ENCODE assay signal across 20 cellular contexts in genomic region chr2:107558295-107558694, GRCh38.
DNase-seq lines count a peak whose midpoint lies in the region; ATAC-seq and TF ChIP-seq lines count a peak whose summit lies in the region.
"Had no signal": no experiment of that assay in that cellular context is flagged by ENCODE, and none has a peak within 500 bp of the region (broad histone marks: within the 10 kb centered on the region; RNA-seq: fewer than 3 reads in every experiment).

No MANE protein-coding gene starts in this region.

- no peaks in the 10 kb centered on the region for H4K20me1 ChIP-seq in GM23338 (replicated peaks; ENCODE audit: insufficient read depth)
- H4K20me1 ChIP-seq: BLaER1 had no signal

- no peak for DNase-seq in GM23338 (ENCODE audit: low spot score)
- DNase-seq in WTC11 (ENCODE audit: low spot score), result no peak
- no peak for DNase-seq in HT-29 (ENCODE audit: low spot score)
- DNase-seq in SKM-1 treated with dmso at 0.1 percent for 144 hours (lab: John Stamatoyannopoulos, UW; ENCODE audit: unreplicated experiment), result no peak
- no peak for DNase-seq in RKO (ENCODE audit: low spot score)
- DNase-seq: 8988T; ACHN; BE2C; C1 segment of cervical spinal cord; CD4-positive, alpha-beta T cell; CD8-positive, alpha-beta memory T cell; COR-L47; DMS 273 treated with DMSO at 0.1 percent for 48 hours; DMS153; DMS53; DMS79; DND-41; EL; GF-D8 had no signal

- H3K36me3 Mint-ChIP-seq in GM23338 (ENCODE audit: low read depth), result peaks cover 35% of the 10 kb centered on the region; the same call in 2 of the 3 replicates
- peaks cover 48% of the 10 kb centered on the region for H3K36me3 Mint-ChIP-seq in WTC11
- H3K36me3 Mint-ChIP-seq: CD8-positive, alpha-beta memory T cell had no signal

- no peaks in the 10 kb centered on the region for H3K4me1 ChIP-seq in GM23338 (ENCODE audit: insufficient read depth)
- H3K4me1 ChIP-seq: BE2C, BLaER1 had no signal

- no peak overlapping the region for H3K27ac ChIP-seq in GM23338 (ENCODE audit: low read depth)
- H3K27ac ChIP-seq: BLaER1 had no signal

- no peaks in the 10 kb centered on the region; the same call in 1 of the 2 replicates for H3K9me2 ChIP-seq in GM23338 (ENCODE audit: insufficient read depth)

- H3K36me3 ChIP-seq in GM23338 (ENCODE audit: insufficient read depth), result no peaks in the 10 kb centered on the region; the same call in 1 of the 2 replicates
- H3K36me3 ChIP-seq: BE2C, BLaER1 had no signal

- no peaks in the 10 kb centered on the region for H3K79me2 ChIP-seq in GM23338 (replicated peaks; ENCODE audit: insufficient read depth)

- TF ChIP-seq CTCF in GM23338 (conservative IDR thresholded peaks at IDR 0.05; ENCODE audit: low read depth in 2 of 2), result no peak
- TF ChIP-seq CTCF in WTC11 (IDR thresholded peaks at IDR 0.05), result no peak

- H3K4me1 Mint-ChIP-seq in GM23338, result peaks cover 2% of the 10 kb centered on the region; the same call in 2 of the 3 replicates
- peaks cover 5% of the 10 kb centered on the region; the same call in 1 of the 2 replicates for H3K4me1 Mint-ChIP-seq in WTC11
- H3K4me1 Mint-ChIP-seq: CD8-positive, alpha-beta memory T cell had no signal

- POLR2A ChIA-PET in WTC11 (lab: Charles Lee), result no interaction called here

- H3K4me3 ChIP-seq in GM23338, result no peak overlapping the region
- H3K4me3 ChIP-seq: BLaER1 had no signal

- no peaks in the 10 kb centered on the region for H3K27me3 ChIP-seq in GM23338 (ENCODE audit: insufficient read depth)
- H3K27me3 ChIP-seq: BE2C, BLaER1 had no signal

- H3K27ac Mint-ChIP-seq in GM23338 (no peak overlapping the region), WTC11 (no peak overlapping the region)
- H3K27ac Mint-ChIP-seq: CD4-positive, alpha-beta T cell; CD8-positive, alpha-beta memory T cell had no signal

- H2AFZ ChIP-seq in GM23338, result no peak overlapping the region

- no peaks in the 10 kb centered on the region for H3F3A ChIP-seq in GM23338 (replicated peaks; ENCODE audit: low read depth)

- no peak overlapping the region for H3K4me2 ChIP-seq in GM23338
- H3K4me2 ChIP-seq: BLaER1 had no signal

- H3K9me3 Mint-ChIP-seq in GM23338, result peaks cover 49% of the 10 kb centered on the region
- H3K9me3 Mint-ChIP-seq in WTC11, result peaks cover 67% of the 10 kb centered on the region

- CTCF ChIA-PET in WTC11 (lab: Charles Lee), result interaction anchor here (0.6 kb wide), 1 partner anchor 214 kb away, joined by 3 read pairs; no protein-coding TSS in a partner anchor

- H3K4me3 Mint-ChIP-seq in GM23338 (no peak overlapping the region), WTC11 (no peak overlapping the region)
- H3K4me3 Mint-ChIP-seq: CD4-positive, alpha-beta T cell; CD8-positive, alpha-beta memory T cell had no signal

- H3K27me3 Mint-ChIP-seq in GM23338 (ENCODE audit: insufficient read depth, low read depth, poor library complexity), result peaks cover 2% of the 10 kb centered on the region
- H3K27me3 Mint-ChIP-seq in WTC11 (ENCODE audit: low read depth), result peaks cover 35% of the 10 kb centered on the region
- H3K27me3 Mint-ChIP-seq: CD4-positive, alpha-beta T cell; CD8-positive, alpha-beta memory T cell had no signal

- peak; percentile 60 for ATAC-seq in GM23338
- ATAC-seq in WTC11, result peak; percentile 78

TF ChIP-seq in WTC11, 78 proteins besides CTCF, POLR2A, EP300 and RAD21 (continues in another document):
- TF ChIP-seq SP1 (CRISPR knock-in tag; conservative IDR thresholded peaks at IDR 0.05), result no peak
- TF ChIP-seq, protein P1, sequence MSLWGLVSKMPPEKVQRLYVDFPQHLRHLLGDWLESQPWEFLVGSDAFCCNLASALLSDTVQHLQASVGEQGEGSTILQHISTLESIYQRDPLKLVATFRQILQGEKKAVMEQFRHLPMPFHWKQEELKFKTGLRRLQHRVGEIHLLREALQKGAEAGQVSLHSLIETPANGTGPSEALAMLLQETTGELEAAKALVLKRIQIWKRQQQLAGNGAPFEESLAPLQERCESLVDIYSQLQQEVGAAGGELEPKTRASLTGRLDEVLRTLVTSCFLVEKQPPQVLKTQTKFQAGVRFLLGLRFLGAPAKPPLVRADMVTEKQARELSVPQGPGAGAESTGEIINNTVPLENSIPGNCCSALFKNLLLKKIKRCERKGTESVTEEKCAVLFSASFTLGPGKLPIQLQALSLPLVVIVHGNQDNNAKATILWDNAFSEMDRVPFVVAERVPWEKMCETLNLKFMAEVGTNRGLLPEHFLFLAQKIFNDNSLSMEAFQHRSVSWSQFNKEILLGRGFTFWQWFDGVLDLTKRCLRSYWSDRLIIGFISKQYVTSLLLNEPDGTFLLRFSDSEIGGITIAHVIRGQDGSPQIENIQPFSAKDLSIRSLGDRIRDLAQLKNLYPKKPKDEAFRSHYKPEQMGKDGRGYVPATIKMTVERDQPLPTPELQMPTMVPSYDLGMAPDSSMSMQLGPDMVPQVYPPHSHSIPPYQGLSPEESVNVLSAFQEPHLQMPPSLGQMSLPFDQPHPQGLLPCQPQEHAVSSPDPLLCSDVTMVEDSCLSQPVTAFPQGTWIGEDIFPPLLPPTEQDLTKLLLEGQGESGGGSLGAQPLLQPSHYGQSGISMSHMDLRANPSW (CRISPR knock-in tag; conservative IDR thresholded peaks at IDR 0.05; ENCODE audit: low read depth), result no peak
- TF ChIP-seq GRHL2 (CRISPR knock-in tag; IDR thresholded peaks at IDR 0.05; ENCODE audit: insufficient replicate concordance, severe bottlenecking), result no peak
- TF ChIP-seq, protein P2, sequence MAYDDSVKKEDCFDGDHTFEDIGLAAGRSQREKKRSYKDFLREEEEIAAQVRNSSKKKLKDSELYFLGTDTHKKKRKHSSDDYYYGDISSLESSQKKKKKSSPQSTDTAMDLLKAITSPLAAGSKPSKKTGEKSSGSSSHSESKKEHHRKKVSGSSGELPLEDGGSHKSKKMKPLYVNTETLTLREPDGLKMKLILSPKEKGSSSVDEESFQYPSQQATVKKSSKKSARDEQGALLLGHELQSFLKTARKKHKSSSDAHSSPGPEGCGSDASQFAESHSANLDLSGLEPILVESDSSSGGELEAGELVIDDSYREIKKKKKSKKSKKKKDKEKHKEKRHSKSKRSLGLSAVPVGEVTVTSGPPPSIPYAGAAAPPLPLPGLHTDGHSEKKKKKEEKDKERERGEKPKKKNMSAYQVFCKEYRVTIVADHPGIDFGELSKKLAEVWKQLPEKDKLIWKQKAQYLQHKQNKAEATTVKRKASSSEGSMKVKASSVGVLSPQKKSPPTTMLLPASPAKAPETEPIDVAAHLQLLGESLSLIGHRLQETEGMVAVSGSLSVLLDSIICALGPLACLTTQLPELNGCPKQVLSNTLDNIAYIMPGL (CRISPR knock-in tag; IDR thresholded peaks at IDR 0.05), result no peak
- TF ChIP-seq, protein P3, sequence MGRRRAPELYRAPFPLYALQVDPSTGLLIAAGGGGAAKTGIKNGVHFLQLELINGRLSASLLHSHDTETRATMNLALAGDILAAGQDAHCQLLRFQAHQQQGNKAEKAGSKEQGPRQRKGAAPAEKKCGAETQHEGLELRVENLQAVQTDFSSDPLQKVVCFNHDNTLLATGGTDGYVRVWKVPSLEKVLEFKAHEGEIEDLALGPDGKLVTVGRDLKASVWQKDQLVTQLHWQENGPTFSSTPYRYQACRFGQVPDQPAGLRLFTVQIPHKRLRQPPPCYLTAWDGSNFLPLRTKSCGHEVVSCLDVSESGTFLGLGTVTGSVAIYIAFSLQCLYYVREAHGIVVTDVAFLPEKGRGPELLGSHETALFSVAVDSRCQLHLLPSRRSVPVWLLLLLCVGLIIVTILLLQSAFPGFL (CRISPR knock-in tag; IDR thresholded peaks at IDR 0.05; ENCODE audit: borderline replicate concordance), result no peak
- TF ChIP-seq ZNF232 (CRISPR knock-in tag; IDR thresholded peaks at IDR 0.05), result no peak
- TF ChIP-seq JAZF1 (CRISPR knock-in tag; IDR thresholded peaks at IDR 0.05), result no peak
- TF ChIP-seq, protein P4, sequence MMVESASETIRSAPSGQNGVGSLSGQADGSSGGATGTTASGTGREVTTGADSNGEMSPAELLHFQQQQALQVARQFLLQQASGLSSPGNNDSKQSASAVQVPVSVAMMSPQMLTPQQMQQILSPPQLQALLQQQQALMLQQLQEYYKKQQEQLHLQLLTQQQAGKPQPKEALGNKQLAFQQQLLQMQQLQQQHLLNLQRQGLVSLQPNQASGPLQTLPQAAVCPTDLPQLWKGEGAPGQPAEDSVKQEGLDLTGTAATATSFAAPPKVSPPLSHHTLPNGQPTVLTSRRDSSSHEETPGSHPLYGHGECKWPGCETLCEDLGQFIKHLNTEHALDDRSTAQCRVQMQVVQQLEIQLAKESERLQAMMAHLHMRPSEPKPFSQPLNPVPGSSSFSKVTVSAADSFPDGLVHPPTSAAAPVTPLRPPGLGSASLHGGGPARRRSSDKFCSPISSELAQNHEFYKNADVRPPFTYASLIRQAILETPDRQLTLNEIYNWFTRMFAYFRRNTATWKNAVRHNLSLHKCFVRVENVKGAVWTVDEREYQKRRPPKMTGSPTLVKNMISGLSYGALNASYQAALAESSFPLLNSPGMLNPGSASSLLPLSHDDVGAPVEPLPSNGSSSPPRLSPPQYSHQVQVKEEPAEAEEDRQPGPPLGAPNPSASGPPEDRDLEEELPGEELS (CRISPR knock-in tag; IDR thresholded peaks at IDR 0.05), result no peak
- TF ChIP-seq KAT7 (CRISPR knock-in tag; IDR thresholded peaks at IDR 0.05; ENCODE audit: borderline replicate concordance), result no peak
- no peak for TF ChIP-seq RELA (CRISPR knock-in tag; IDR thresholded peaks at IDR 0.05; ENCODE audit: borderline replicate concordance)
- TF ChIP-seq MXD4 (CRISPR knock-in tag; IDR thresholded peaks at IDR 0.05; ENCODE audit: borderline replicate concordance), result no peak
